Comparison of ENCODE assay signal across 20 cellular contexts in genomic region chr2:112850588-112850987, GRCh38. TPM values are rescaled to one million over a fixed set of nuclear protein-coding genes. Genes with fewer than 3 reads are reported as not detected.
DNase-seq lines count a peak whose midpoint lies in the region; TF ChIP-seq lines count a peak whose summit lies in the region.
"Had no signal": no experiment of that assay in that cellular context is flagged by ENCODE, and none has a peak within 500 bp of the region (broad histone marks: within the 10 kb centered on the region; RNA-seq: fewer than 3 reads in every experiment).

No MANE protein-coding gene starts in this region.

- 24% methylated on average over 3 of the region's 5 CpGs for WGBS in HUES64
- 63% methylated on average over 5 of the region's 5 CpGs for WGBS in hepatocyte (ENCODE audit: low lambda C conversion rate, missing lambda C conversion rate)
- WGBS in spleen, 5 donors, result 78 to 89% (median 82%) methylated on average over 5 of the region's 5 CpGs

- intact Hi-C loops in spleen (cut with DNase I; ENCODE audit: low total_unique reads), result no loop called here

- H3K4me1 ChIP-seq in HUES64 (ENCODE audit: insufficient read depth, low read length) (peaks cover 41% of the 10 kb centered on the region), hepatocyte (ENCODE audit: insufficient read depth) (no peaks in the 10 kb centered on the region), spleen (no peaks in the 10 kb centered on the region)

- H3K27me3 ChIP-seq in HUES64 (ENCODE audit: insufficient read depth, low read length) (no peaks in the 10 kb centered on the region), hepatocyte (no peaks in the 10 kb centered on the region), spleen (replicated peaks in 1 of 7) (no peaks in the 10 kb centered on the region)

- H3K27ac ChIP-seq in HUES64 (ENCODE audit: low read depth, low read length), result peak overlapping the region; percentile 80
- peak overlapping the region; percentile 54 for H3K27ac ChIP-seq in hepatocyte
- H3K27ac ChIP-seq in spleen, result no peak overlapping the region
- H3K27ac ChIP-seq: C4-2B, KMS-11, SK-N-MC had no signal

- peak overlapping the region; percentile 7 for H3K4me2 ChIP-seq in hepatocyte
- H3K4me2 ChIP-seq: KMS-11 had no signal

- no peak for TF ChIP-seq CTCF in hepatocyte (IDR thresholded peaks at IDR 0.05; ENCODE audit: poor library complexity)
- no peak for TF ChIP-seq CTCF in spleen (IDR thresholded peaks at IDR 0.05 in 8 of 11, conservative IDR thresholded peaks at IDR 0.05 in 3 of 11)

- peak overlapping the region; percentile 20; the same call in 1 of the 2 replicates for H3K4me3 ChIP-seq in HUES64 (ENCODE audit: low read length)
- no peak overlapping the region for H3K4me3 ChIP-seq in hepatocyte
- peak overlapping the region; percentile 24; the same call in 1 of the 2 replicates for H3K4me3 ChIP-seq in iPS-18c (ENCODE audit: insufficient read depth, low read depth, low read length)
- H3K4me3 ChIP-seq in spleen, result no peak overlapping the region
- H3K4me3 ChIP-seq: SK-N-MC had no signal

- H3K79me2 ChIP-seq in hepatocyte, result no peaks in the 10 kb centered on the region

- no peaks in the 10 kb centered on the region for H4K20me1 ChIP-seq in hepatocyte (ENCODE audit: insufficient read depth, poor library complexity, severe bottlenecking)

- H3K9me2 ChIP-seq in hepatocyte (replicated peaks; ENCODE audit: insufficient read depth), result no peaks in the 10 kb centered on the region

- no peak for TF ChIP-seq POLR2A in spleen (IDR thresholded peaks at IDR 0.05)

- H3K9ac ChIP-seq in HUES64 (ENCODE audit: low read depth, low read length), result peak overlapping the region; percentile 22
- H3K9ac ChIP-seq: KMS-11 had no signal

- H3K36me3 ChIP-seq in HUES64 (ENCODE audit: insufficient read depth, low read length), result no peaks in the 10 kb centered on the region
- no peaks in the 10 kb centered on the region for H3K36me3 ChIP-seq in hepatocyte (replicated peaks; ENCODE audit: insufficient read depth, low read depth)
- no peaks in the 10 kb centered on the region for H3K36me3 ChIP-seq in spleen

- in situ Hi-C loops in KBM-7 (cut with MboI; ENCODE audit: low pct_unique_long_range_greater_than_20kb, low sequenced_read_pairs), result no loop called here

- no peaks in the 10 kb centered on the region for H3K9me3 ChIP-seq in HUES64 (ENCODE audit: insufficient read depth, low read depth, low read length)
- H3K9me3 ChIP-seq in hepatocyte (ENCODE audit: low read depth), result no peaks in the 10 kb centered on the region
- H3K9me3 ChIP-seq in iPS-18c (ENCODE audit: control insufficient read depth, insufficient read depth, low read length), result no peaks in the 10 kb centered on the region
- H3K9me3 ChIP-seq in spleen, result no peaks in the 10 kb centered on the region

- DNase-seq in hepatocyte (ENCODE audit: low spot score) (no peak), spleen (no peak), mesenteric fat pad (ENCODE audit: low spot score) (no peak), occipital lobe (lab: John Stamatoyannopoulos, UW) (no peak), KBM-7 (no peak)
- DNase-seq: CD8-positive, alpha-beta memory T cell; DMS 273 treated with DMSO at 0.1 percent for 48 hours; DMS79 treated with DMSO at 0.1 percent for 48 hours; IMR-90; MM.1S; NCI-H1694; NCI-H2081; NCI-H2227 treated with DMSO at 0.1 percent for 48 hours; NCI-H69; SIG-M5 had no signal

- H2AFZ ChIP-seq in hepatocyte, result no peak overlapping the region

RNA-seq across cellular contexts. Expression of gene IL1B, which starts 14.0 kb away (rescaled TPM):
- not detected for polyA plus RNA-seq in HUES64 (2013, experiment 1 of 2)
- polyA plus RNA-seq in HUES64 (2013, experiment 2 of 2), result not detected
- total RNA-seq in hepatocyte (0.76 and 1.1 TPM in 2 replicates), spleen (10 to 100 TPM in 6 of 7 donors, 1 to 10 TPM in 1; 6.9 to 81.9 (median 16.1) TPM), mesenteric fat pad (8.2 TPM), occipital lobe (0.78 TPM)
- polyA plus RNA-seq in hepatocyte (1.2 and 2.4 TPM in 2 replicates), spleen (1 to 10 TPM; 3.4 to 5.4 (median 5.1) TPM)
- total RNA-seq: CD8-positive, alpha-beta memory T cell had no signal
- polyA plus RNA-seq: CD8-positive, alpha-beta memory T cell had no signal

Comparison
In these comparisons a context has a peak if more than half of its experiments do, and no peak if none do; other contexts are left out.
1. H3K27ac ChIP-seq: peak in HUES64 (single experiment) and hepatocyte (single experiment); none in spleen (0 of 8).
2. H3K4me3 ChIP-seq: peak in HUES64 (single experiment) and iPS-18c (single experiment); none in hepatocyte (single experiment) and spleen (0 of 8).